Comparison of ENCODE assay signal across 10 cellular contexts in genomic region chr5:115843444-115844130, GRCh38. TPM values are rescaled to one million over a fixed set of nuclear protein-coding genes. Genes with fewer than 3 reads are reported as not detected.
DNase-seq lines count a peak whose midpoint lies in the region; ATAC-seq and TF ChIP-seq lines count a peak whose summit lies in the region.
"Had no signal": no experiment of that assay in that cellular context is flagged by ENCODE, and none has a peak within 500 bp of the region (broad histone marks: within the 10 kb centered on the region; RNA-seq: fewer than 3 reads in every experiment).

No MANE protein-coding gene starts in this region.

- intact Hi-C loops in natural killer cell (cut with micrococcal nuclease): no loop called here
- intact Hi-C loops in spleen (cut with DNase I; ENCODE audit: low total_unique reads): loop anchor here (10.0 kb wide), 1 partner anchor 221 kb away; no protein-coding TSS in a partner anchor

- H3K9me3 Mint-ChIP-seq in brain (no peaks in the 10 kb centered on the region), natural killer cell (no peaks in the 10 kb centered on the region)

- H3K27ac ChIP-seq in BLaER1 (no peak overlapping the region), HUES6 (ENCODE audit: low read depth, low read length) (no peak overlapping the region), spleen (peak overlapping the region in 1 of 8 donors; percentile 24)
- H3K27ac ChIP-seq: epithelial cell of prostate had no signal

- H3K27me3 Mint-ChIP-seq in brain (peaks cover 20% of the 10 kb centered on the region), natural killer cell (ENCODE audit: low read depth in 2 of 2) (no peaks in the 10 kb centered on the region)

- H3K27me3 ChIP-seq in BLaER1: no peaks in the 10 kb centered on the region
- peaks cover 9% of the 10 kb centered on the region; the same call in 1 of the 2 replicates for H3K27me3 ChIP-seq in HUES6 (ENCODE audit: control insufficient read depth, insufficient read depth, low read length)
- no peaks in the 10 kb centered on the region for H3K27me3 ChIP-seq in spleen (replicated peaks in 1 of 7)

- TF ChIP-seq CTCF in brain (conservative IDR thresholded peaks at IDR 0.05) (no peak), natural killer cell (IDR thresholded peaks at IDR 0.05) (no peak), spleen (IDR thresholded peaks at IDR 0.05 in 8 of 11, conservative IDR thresholded peaks at IDR 0.05 in 3 of 11) (no peak)

- H3K36me3 ChIP-seq in BLaER1 (no peaks in the 10 kb centered on the region), HUES6 (ENCODE audit: control insufficient read depth, insufficient read depth, low read length) (no peaks in the 10 kb centered on the region), spleen (peaks cover 0 to under 1% (median 0%) of the 10 kb centered on the region in 6 donors)

- DNase-seq in natural killer cell (no peak), DMS79 treated with DMSO at 0.1 percent for 48 hours (lab: John Stamatoyannopoulos, UW) (no peak), spleen (no peak)
- no peak for DNase-seq in stimulated activated CD4-positive, alpha-beta T cell treated with anti-CD3 and anti-CD28 coated beads, Interleukin-12 subunit alpha, Interleukin-12 subunit beta, amount 100 ng/mL, for 4 hours
- DNase-seq: occipital lobe had no signal

- peak overlapping the region; percentile 81 for H3K4me2 ChIP-seq in BLaER1

- WGBS in spleen, 5 donors: 61 to 76% (median 71%) methylated on average over 6 of the region's 6 CpGs

- peaks cover 84% of the 10 kb centered on the region for H4K20me1 ChIP-seq in BLaER1

- H3K36me3 Mint-ChIP-seq in brain: peaks cover 8% of the 10 kb centered on the region
- H3K36me3 Mint-ChIP-seq in natural killer cell: no peaks in the 10 kb centered on the region

- peak overlapping the region; percentile 92 to 100 (median 99) for H3K4me3 Mint-ChIP-seq in brain
- peak overlapping the region; percentile 94 for H3K4me3 Mint-ChIP-seq in natural killer cell

- TF ChIP-seq POLR2A in spleen (IDR thresholded peaks at IDR 0.05): no peak

- peaks cover 62% of the 10 kb centered on the region for H3K4me1 Mint-ChIP-seq in brain
- H3K4me1 Mint-ChIP-seq in natural killer cell: peaks cover 36 to 40% of the 10 kb centered on the region in 2 donors

- ATAC-seq in natural killer cell: no peak
- no peak for ATAC-seq in GM21825 (IDR thresholded peaks at IDR 0.05; ENCODE audit: unreplicated experiment)

- H3K4me3 ChIP-seq in BLaER1 (peak overlapping the region; percentile 85), HUES6 (ENCODE audit: low read depth, low read length) (peak overlapping the region; percentile 80; the same call in 1 of the 2 replicates), spleen (peak overlapping the region in 3 of 8 donors; percentile 76 to 95 (median 94))

- peak overlapping the region in 3 of 5 experiments; percentile 86 to 99 (median 96) for H3K27ac Mint-ChIP-seq in brain
- peak overlapping the region in 1 of 2 donors; percentile 88 for H3K27ac Mint-ChIP-seq in natural killer cell

- H3K9ac ChIP-seq in BLaER1 (peak overlapping the region; percentile 89; the same call in 1 of the 2 replicates), HUES6 (ENCODE audit: low read length) (no peak overlapping the region)

- H3K9me3 ChIP-seq in BLaER1 (no peaks in the 10 kb centered on the region), HUES6 (ENCODE audit: control insufficient read depth, insufficient read depth, low read depth, low read length) (no peaks in the 10 kb centered on the region), spleen (no peaks in the 10 kb centered on the region)

- peaks cover 46% of the 10 kb centered on the region for H3K4me1 ChIP-seq in BLaER1
- H3K4me1 ChIP-seq in HUES6 (ENCODE audit: control insufficient read depth, insufficient read depth, low read length): peaks cover 19% of the 10 kb centered on the region
- H3K4me1 ChIP-seq in spleen: peaks cover 33 to 85% (median 59%) of the 10 kb centered on the region in 6 donors

RNA-seq across cellular contexts. Expression of gene AP3S1, which starts 1.9 kb away (rescaled TPM):
- polyA plus RNA-seq in brain (ENCODE audit: insufficient read depth, low read depth, low replicate concordance) (44.6 TPM), spleen (10 to 100 TPM; 42.0 to 64.7 (median 60.1) TPM)
- total RNA-seq in natural killer cell (10 to 100 TPM; 35.5 to 57.9 (median 37.1) TPM), spleen (100 to 1,000 TPM in 1 of 7 donors, 10 to 100 TPM in 6; 56.4 to 190 (median 63.3) TPM)

RNA-seq across cellular contexts. Expression of gene ATG12, which starts 2.2 kb away (rescaled TPM):
- polyA plus RNA-seq in brain (ENCODE audit: insufficient read depth, low read depth, low replicate concordance) (18.3 TPM), spleen (10 to 100 TPM; 30.6 to 36.4 (median 34.5) TPM)
- total RNA-seq in natural killer cell (100 to 1,000 TPM in 1 of 3 donors, 10 to 100 TPM in 2; 88.9 to 108 (median 92.9) TPM), spleen (10 to 100 TPM; 40.1 to 90.4 (median 53.7) TPM)

RNA-seq across cellular contexts. Expression of gene CDO1, which starts 27.1 kb away (rescaled TPM):
- 8.0 TPM for polyA plus RNA-seq in brain (ENCODE audit: insufficient read depth, low read depth, low replicate concordance)
- total RNA-seq in natural killer cell: not detected
- 10 to 100 TPM in 1 of 7 donors, 1 to 10 TPM in 6; 1.4 to 11.1 (median 2.5) TPM for total RNA-seq in spleen
- 1 to 10 TPM; 1.4 to 2.0 (median 1.5) TPM for polyA plus RNA-seq in spleen
